Comparison of ENCODE assay signal across 34 cellular contexts in the genomic region with DNA sequence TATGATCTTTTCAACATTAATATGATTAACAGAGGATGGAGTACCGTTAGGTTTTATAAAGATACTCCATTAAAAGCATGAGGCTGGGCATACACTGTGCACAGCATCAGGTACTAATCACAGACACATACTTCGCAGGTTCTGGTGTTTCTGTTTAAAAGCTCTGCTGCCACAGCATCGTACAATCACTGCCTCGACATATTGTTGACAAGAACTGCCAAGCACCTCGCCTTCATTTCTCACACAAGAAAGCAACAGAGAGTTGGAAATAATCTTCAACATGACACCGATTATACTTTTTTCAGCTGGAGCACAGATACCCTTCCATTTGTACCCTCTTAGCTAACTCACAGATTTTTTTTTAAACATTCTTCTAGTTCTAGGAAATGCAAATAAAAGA.
"Had no signal": no experiment of that assay in that cellular context is flagged by ENCODE, and none has a peak within 500 bp of the region (broad histone marks: within the 10 kb centered on the region; RNA-seq: fewer than 3 reads in every experiment).

No MANE protein-coding gene starts in this region.

- H3K27ac ChIP-seq: KMS-11 had no signal

- DNase-seq: Karpas-422, Kasumi-1, MG63, MM.1S, MV-4-11, NCI-H1048, NCI-H1092, NCI-H1092 treated with DMSO at 0.1 percent for 48 hours, NCI-H1105, NCI-H1105 treated with DMSO at 0.1 percent for 48 hours, NCI-H1417, NCI-H1417 treated with DMSO at 0.1 percent for 48 hours, NCI-H1436, NCI-H1436 treated with DMSO at 0.1 percent for 48 hours, NCI-H146, NCI-H1694, NCI-H1694 treated with DMSO at 0.1 percent for 48 hours, NCI-H187, NCI-H187 treated with DMSO at 0.1 percent for 48 hours, NCI-H1930, NCI-H2029, NCI-H2029 treated with DMSO at 0.1 percent for 48 hours, NCI-H2081, NCI-H2081 treated with DMSO at 0.1 percent for 48 hours, NCI-H2107, NCI-H2171, NCI-H2171 treated with DMSO at 0.1 percent for 48 hours, NCI-H2227 treated with DMSO at 0.1 percent for 48 hours, NCI-H226, NCI-H345, NCI-H446, NCI-H446 treated with DMSO at 0.1 percent for 48 hours, NCI-H510A had no signal

- H3K4me3 ChIP-seq: MG63 had no signal

- H3K4me2 ChIP-seq: KMS-11 had no signal

- H3K36me3 ChIP-seq: MG63 had no signal

- H3K9me3 ChIP-seq: MG63 had no signal

- H3K27me3 ChIP-seq: MG63 had no signal

- H3K9ac ChIP-seq: KMS-11 had no signal
